In genomic region chr5:58898006-58898405, GRCh38 we compare ENCODE assay signal across 1 cellular context.
TF ChIP-seq lines count a peak whose summit lies in the region.

No MANE protein-coding gene starts in this region.

TF ChIP-seq in A549, 52 proteins besides CTCF, POLR2A, EP300 and RAD21 (continued from another document):
- TF ChIP-seq NPAS2 (CRISPR knock-in tag; IDR thresholded peaks at IDR 0.05; ENCODE audit: borderline replicate concordance), result no peak
- no peak for TF ChIP-seq RNF2 (IDR thresholded peaks at IDR 0.05; ENCODE audit: borderline replicate concordance, low read depth)
- TF ChIP-seq FOSL2 (IDR thresholded peaks at IDR 0.05), result no peak
- no peak for TF ChIP-seq FOSL2 (CRISPR knock-in tag; IDR thresholded peaks at IDR 0.05)
- TF ChIP-seq, protein P1, sequence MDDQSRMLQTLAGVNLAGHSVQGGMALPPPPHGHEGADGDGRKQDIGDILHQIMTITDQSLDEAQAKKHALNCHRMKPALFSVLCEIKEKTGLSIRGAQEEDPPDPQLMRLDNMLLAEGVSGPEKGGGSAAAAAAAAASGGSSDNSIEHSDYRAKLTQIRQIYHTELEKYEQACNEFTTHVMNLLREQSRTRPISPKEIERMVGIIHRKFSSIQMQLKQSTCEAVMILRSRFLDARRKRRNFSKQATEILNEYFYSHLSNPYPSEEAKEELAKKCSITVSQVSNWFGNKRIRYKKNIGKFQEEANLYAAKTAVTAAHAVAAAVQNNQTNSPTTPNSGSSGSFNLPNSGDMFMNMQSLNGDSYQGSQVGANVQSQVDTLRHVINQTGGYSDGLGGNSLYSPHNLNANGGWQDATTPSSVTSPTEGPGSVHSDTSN (IDR thresholded peaks at IDR 0.05), result no peak
- no peak for TF ChIP-seq TFCP2L1 (CRISPR knock-in tag; IDR thresholded peaks at IDR 0.05)
- no peak for TF ChIP-seq GATA3 (IDR thresholded peaks at IDR 0.05; ENCODE audit: borderline replicate concordance)
- no peak for TF ChIP-seq HOXB5 (CRISPR knock-in tag; IDR thresholded peaks at IDR 0.05)
TF ChIP-seq in A549: peak in this region for 0.
